Comparison of ENCODE assay signal across 20 cellular contexts in the genomic region with DNA sequence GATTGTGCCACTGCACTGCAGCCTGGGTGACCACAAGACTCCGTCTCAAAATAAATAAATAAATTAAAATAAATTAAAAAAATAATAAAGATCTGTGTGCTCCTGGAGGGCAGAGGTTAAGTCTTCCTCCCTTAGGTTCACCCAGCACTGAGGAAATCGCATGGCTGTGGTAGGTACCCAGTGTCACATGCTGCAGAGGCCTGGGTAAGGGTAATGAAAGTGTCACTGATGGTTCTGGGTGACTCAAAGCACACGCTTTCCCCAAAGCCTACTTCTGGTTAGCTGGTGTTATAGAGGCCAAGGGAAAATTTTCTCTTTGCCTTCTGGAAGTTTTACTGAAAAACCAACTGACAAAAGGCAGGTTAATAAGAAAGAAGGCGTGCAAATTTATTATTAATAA.
"Had no signal": no experiment of that assay in that cellular context is flagged by ENCODE, and none has a peak within 500 bp of the region (broad histone marks: within the 10 kb centered on the region; RNA-seq: fewer than 3 reads in every experiment).

No MANE protein-coding gene starts in this region.

- H3K36me3 Mint-ChIP-seq: memory B cell, mesothelial cell of epicardium had no signal

- H3K27me3 Mint-ChIP-seq: memory B cell; progenitor cell of endocrine pancreas; stimulated activated naive CD8-positive, alpha-beta T cell treated with anti-CD3 and anti-CD28 coated beads, Interleukin-15, Interleukin-2, amounts not matched to agents 100 ng/mL and 50 ng/mL, for 24 hours had no signal

- DNase-seq: effector memory CD4-positive, alpha-beta T cell; esophagus squamous epithelium; foreskin fibroblast; glutamatergic neuron; kidney; left cardiac atrium; left ventricle myocardium inferior; lower lobe of right lung; occipital lobe; pancreas; right cardiac atrium; small intestine; stimulated activated CD4-positive, alpha-beta T cell treated with anti-CD3 and anti-CD28 coated beads, Interleukin-12 subunit alpha, Interleukin-12 subunit beta, amount 100 ng/mL, for 4 hours; transverse colon had no signal

- H3K4me3 Mint-ChIP-seq: memory B cell; mesothelial cell of epicardium; nephron; stimulated activated naive CD8-positive, alpha-beta T cell treated with anti-CD3 and anti-CD28 coated beads, Interleukin-15, Interleukin-2, amounts not matched to agents 100 ng/mL and 50 ng/mL, for 24 hours had no signal

- H3K4me1 Mint-ChIP-seq: nephron had no signal

- H3K9me3 Mint-ChIP-seq: memory B cell; stimulated activated naive CD8-positive, alpha-beta T cell treated with anti-CD3 and anti-CD28 coated beads, Interleukin-15, Interleukin-2, amounts not matched to agents 100 ng/mL and 50 ng/mL, for 24 hours had no signal

- H3K27ac Mint-ChIP-seq: mesothelial cell of epicardium; nephron; progenitor cell of endocrine pancreas; stimulated activated naive CD8-positive, alpha-beta T cell treated with anti-CD3 and anti-CD28 coated beads, Interleukin-15, Interleukin-2, amounts not matched to agents 100 ng/mL and 50 ng/mL, for 24 hours had no signal

- ATAC-seq: gastroesophageal sphincter, left cardiac atrium, lower lobe of right lung, pancreas, right cardiac atrium had no signal
